20 cellular contexts compared by ENCODE assay signal in the genomic region with DNA sequence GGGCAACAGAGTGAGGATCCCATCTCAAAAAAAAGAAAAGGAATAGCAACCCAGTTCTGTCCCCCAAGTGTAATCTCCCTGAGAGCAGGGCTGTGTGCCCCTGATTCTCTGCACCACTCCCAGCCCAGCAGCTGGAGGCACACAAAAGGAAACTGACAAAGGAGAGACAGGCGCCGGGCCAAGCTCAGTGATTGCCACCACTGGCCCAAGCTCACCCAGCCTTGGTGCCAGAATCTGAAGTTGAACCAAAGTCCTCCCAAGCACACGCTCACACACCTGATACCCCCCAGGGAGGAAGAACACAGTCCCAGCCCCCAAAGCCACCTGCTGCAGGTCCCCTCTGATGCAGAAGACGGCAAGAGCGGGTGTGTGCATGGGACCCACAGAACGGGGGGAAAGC.
"Had no signal": no experiment of that assay in that cellular context is flagged by ENCODE, and none has a peak within 500 bp of the region (broad histone marks: within the 10 kb centered on the region; RNA-seq: fewer than 3 reads in every experiment).

No MANE protein-coding gene starts in this region.

- H3K27ac ChIP-seq: HL-60 had no signal

- DNase-seq: KBM-7, NCI-H1092, NCI-H1105 treated with DMSO at 0.1 percent for 48 hours, NCI-H1417 treated with DMSO at 0.1 percent for 48 hours, NCI-H146, NCI-H1694 treated with DMSO at 0.1 percent for 48 hours, NCI-H1930, NCI-H2081, NCI-H2171, NCI-H226, NCI-H446, NCI-H510A, NCI-H524 treated with DMSO at 0.1 percent for 48 hours, NCI-H69, NCI-H774, RPMI8226, SHP77, SK-N-SH, SW 1271 had no signal

- H3K9me3 ChIP-seq: SK-N-SH had no signal
